6 cellular contexts compared by ENCODE assay signal in the genomic region with DNA sequence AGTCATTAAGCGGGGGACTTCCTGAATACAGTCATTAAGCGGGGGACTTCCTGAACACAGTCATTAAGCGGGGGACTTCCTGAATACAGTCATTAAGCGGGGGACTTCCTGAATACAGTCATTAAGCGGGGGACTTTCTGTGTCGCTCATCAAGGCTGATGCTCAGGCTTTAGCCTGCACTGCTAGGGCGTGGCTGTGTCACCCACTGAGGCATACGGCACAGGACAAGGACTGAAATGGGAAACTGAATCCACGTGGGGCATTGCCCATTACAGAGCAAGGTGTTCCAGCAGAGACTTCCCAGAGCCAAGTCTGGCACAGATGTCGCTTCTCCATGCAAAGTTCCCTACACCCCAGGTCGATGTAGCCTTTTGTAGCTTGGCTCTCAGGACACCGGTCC.
DNase-seq lines count a peak whose midpoint lies in the region; ATAC-seq and TF ChIP-seq lines count a peak whose summit lies in the region.
"Not testable (repeated sequence)": the region's sequence is repeated elsewhere in the genome, so short reads cannot be mapped to it uniquely, and the experiment has no call there.

No MANE protein-coding gene starts in this region.

- H3K27ac ChIP-seq in SK-N-MC: peak overlapping the region; percentile 86

- CTCF ChIA-PET in activated CD8-positive, alpha-beta T cell treated with anti-CD3 and anti-CD28 coated beads for 36 hours (lab: Charles Lee): not testable (repeated sequence)

- H3K36me3 Mint-ChIP-seq in activated CD8-positive, alpha-beta T cell treated with anti-CD3 and anti-CD28 coated beads for 36 hours (ENCODE audit: low read depth); chondrocyte (ENCODE audit: low read depth): not testable (repeated sequence)

- H3K9ac ChIP-seq in SK-N-MC (ENCODE audit: insufficient read length): not testable (repeated sequence)

- not testable (repeated sequence) for H3K27me3 Mint-ChIP-seq in activated CD8-positive, alpha-beta T cell treated with anti-CD3 and anti-CD28 coated beads for 36 hours; chondrocyte (ENCODE audit: low read depth); stimulated activated naive CD8-positive, alpha-beta T cell treated with anti-CD3 and anti-CD28 coated beads, Interleukin-15, amount 100 ng/mL, for 72 hours

- H3K9me3 ChIP-seq in SK-N-MC (ENCODE audit: low read depth, low read length): not testable (repeated sequence)

- not testable (repeated sequence) for H3K4me3 ChIP-seq in SK-N-MC

- not testable (repeated sequence) for H3K27ac Mint-ChIP-seq in activated CD8-positive, alpha-beta T cell treated with anti-CD3 and anti-CD28 coated beads for 36 hours; chondrocyte (ENCODE audit: unreplicated experiment); stimulated activated naive CD8-positive, alpha-beta T cell treated with anti-CD3 and anti-CD28 coated beads, Interleukin-15, amount 100 ng/mL, for 72 hours

- H3K4me1 Mint-ChIP-seq in activated CD8-positive, alpha-beta T cell treated with anti-CD3 and anti-CD28 coated beads for 36 hours (ENCODE audit: low read depth); chondrocyte (ENCODE audit: low read depth); stimulated activated naive CD8-positive, alpha-beta T cell treated with anti-CD3 and anti-CD28 coated beads, Interleukin-15, amount 100 ng/mL, for 72 hours: not testable (repeated sequence)

- not testable (repeated sequence) for H3K36me3 ChIP-seq in SK-N-MC (ENCODE audit: insufficient read depth, low read length)

- POLR2A ChIA-PET in activated CD8-positive, alpha-beta T cell treated with anti-CD3 and anti-CD28 coated beads for 36 hours (lab: Charles Lee): not testable (repeated sequence)

- intact Hi-C loops in activated CD8-positive, alpha-beta T cell treated with anti-CD3 and anti-CD28 coated beads for 36 hours (cut with micrococcal nuclease): not testable (repeated sequence)

- peak; percentile 47 for ATAC-seq in activated CD8-positive, alpha-beta T cell treated with anti-CD3 and anti-CD28 coated beads for 36 hours
- peak; percentile 73 for ATAC-seq in stimulated activated naive CD8-positive, alpha-beta T cell treated with anti-CD3 and anti-CD28 coated beads, Interleukin-15, amount 100 ng/mL, for 72 hours

- not testable (repeated sequence) for H3K4me3 Mint-ChIP-seq in activated CD8-positive, alpha-beta T cell treated with anti-CD3 and anti-CD28 coated beads for 36 hours; chondrocyte (ENCODE audit: unreplicated experiment); stimulated activated naive CD8-positive, alpha-beta T cell treated with anti-CD3 and anti-CD28 coated beads, Interleukin-15, amount 100 ng/mL, for 72 hours

- DNase-seq in COR-L47 (lab: John Stamatoyannopoulos, UW) (peak; percentile 9), SK-N-MC (ENCODE audit: low read depth, low spot score) (peak; percentile 69), chondrocyte (ENCODE audit: low spot score) (peak; percentile 43), islet precursor cell (peak; percentile 31)
- not testable (repeated sequence) for DNase-seq in activated CD8-positive, alpha-beta T cell treated with anti-CD3 and anti-CD28 coated beads for 36 hours
- peak in 1 of 2 donors; percentile 15 for DNase-seq in stimulated activated naive CD8-positive, alpha-beta T cell treated with anti-CD3 and anti-CD28 coated beads, Interleukin-15, amount 100 ng/mL, for 72 hours

- TF ChIP-seq CTCF in activated CD8-positive, alpha-beta T cell treated with anti-CD3 and anti-CD28 coated beads for 36 hours (IDR thresholded peaks at IDR 0.05); chondrocyte (IDR thresholded peaks at IDR 0.05): not testable (repeated sequence)

- peaks cover 16% of the 10 kb centered on the region for H3K9me3 Mint-ChIP-seq in activated CD8-positive, alpha-beta T cell treated with anti-CD3 and anti-CD28 coated beads for 36 hours
- not testable (repeated sequence) for H3K9me3 Mint-ChIP-seq in chondrocyte (ENCODE audit: low read depth)
- peaks cover 13 to 24% of the 10 kb centered on the region in 2 donors for H3K9me3 Mint-ChIP-seq in stimulated activated naive CD8-positive, alpha-beta T cell treated with anti-CD3 and anti-CD28 coated beads, Interleukin-15, amount 100 ng/mL, for 72 hours
